Comparison of ENCODE assay signal across 8 cellular contexts in the genomic region with DNA sequence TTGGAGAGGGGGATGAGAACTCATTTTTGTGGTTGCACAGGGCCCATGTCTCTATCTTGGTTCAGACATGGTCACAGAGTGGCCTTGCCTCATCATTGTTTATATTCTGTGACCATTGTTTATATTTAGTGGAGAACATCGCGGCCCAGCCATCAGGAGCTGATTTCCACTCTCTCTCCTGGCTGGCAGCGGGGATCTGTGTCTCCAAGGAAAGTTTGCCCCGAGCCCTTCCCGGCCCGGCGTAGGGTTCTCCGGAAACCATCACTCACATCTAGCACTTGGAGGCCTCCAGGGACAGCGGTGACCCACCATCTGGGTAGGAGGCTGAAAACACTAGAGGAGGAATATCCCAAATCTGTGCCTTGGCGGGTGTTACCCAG.
DNase-seq lines count a peak whose midpoint lies in the region; ATAC-seq and TF ChIP-seq lines count a peak whose summit lies in the region.

No MANE protein-coding gene starts in this region.

- TF ChIP-seq CTCF in HEK293 (tag by site-specific recombination; IDR thresholded peaks at IDR 0.05), result no peak

- peak overlapping the region; percentile 84 for H3K4me3 Mint-ChIP-seq in activated naive CD8-positive, alpha-beta T cell
- H3K4me3 Mint-ChIP-seq in stimulated activated memory B cell treated with anti-CD40 and anti-IgM and Interleukin-4, amounts not matched to agents 10 μg/mL and 1 μg/mL and 100 μg/mL, for 72 hours, result peak overlapping the region; percentile 82

- peak overlapping the region; percentile 76 for H3K27ac Mint-ChIP-seq in activated naive CD8-positive, alpha-beta T cell
- peak overlapping the region; percentile 84 for H3K27ac Mint-ChIP-seq in stimulated activated memory B cell treated with anti-CD40 and anti-IgM and Interleukin-4, amounts not matched to agents 10 μg/mL and 1 μg/mL and 100 μg/mL, for 72 hours

- DNase-seq in iris pigment epithelial cell (ENCODE audit: low read depth), result peak; percentile 47
- DNase-seq in GDM1 (lab: John Stamatoyannopoulos, UW), result no peak
- DNase-seq in NCI-H1694 (lab: John Stamatoyannopoulos, UW), result no peak
- no peak for DNase-seq in NCI-H187 treated with DMSO at 0.1 percent for 48 hours (lab: John Stamatoyannopoulos, UW)

- no peaks in the 10 kb centered on the region for H3K36me3 Mint-ChIP-seq in activated naive CD8-positive, alpha-beta T cell
- H3K36me3 Mint-ChIP-seq in stimulated activated memory B cell treated with anti-CD40 and anti-IgM and Interleukin-4, amounts not matched to agents 10 μg/mL and 1 μg/mL and 100 μg/mL, for 72 hours, result no peaks in the 10 kb centered on the region

- H3K27me3 Mint-ChIP-seq in activated naive CD8-positive, alpha-beta T cell, result peaks cover 1% of the 10 kb centered on the region
- H3K27me3 Mint-ChIP-seq in stimulated activated memory B cell treated with anti-CD40 and anti-IgM and Interleukin-4, amounts not matched to agents 10 μg/mL and 1 μg/mL and 100 μg/mL, for 72 hours, result peaks cover 23% of the 10 kb centered on the region

- peaks cover 0 to 6% of the 10 kb centered on the region in 2 experiments; a peak in 1 of 3 replicates for H3K36me3 ChIP-seq in HEK293 (ENCODE audit: control insufficient read depth in 2 of 2, insufficient read depth in 1 of 2, low read length in 2 of 2)

- POLR2A ChIA-PET in HEK293 (lab: Yijun Ruan, JAX), result no interaction called here

- no peak overlapping the region for H3K4me3 ChIP-seq in HEK293 (ENCODE audit: low read depth, low read length)

- no peaks in the 10 kb centered on the region for H3K9me3 Mint-ChIP-seq in activated naive CD8-positive, alpha-beta T cell (ENCODE audit: low read depth)
- H3K9me3 Mint-ChIP-seq in stimulated activated memory B cell treated with anti-CD40 and anti-IgM and Interleukin-4, amounts not matched to agents 10 μg/mL and 1 μg/mL and 100 μg/mL, for 72 hours, result no peaks in the 10 kb centered on the region

- H3K27ac ChIP-seq in HEK293 (ENCODE audit: extremely low read depth, low read depth, low read length), result peak overlapping the region; percentile 60; the same call in 1 of the 2 replicates

- CTCF ChIA-PET in HEK293 (lab: Yijun Ruan, JAX), result interaction anchor here (0.6 kb wide), 1 partner anchor 357 kb away, joined by 3 read pairs; no protein-coding TSS in a partner anchor

- H3K4me1 Mint-ChIP-seq in activated naive CD8-positive, alpha-beta T cell (ENCODE audit: low read depth), result peaks cover 16% of the 10 kb centered on the region
- peaks cover 8% of the 10 kb centered on the region for H3K4me1 Mint-ChIP-seq in stimulated activated memory B cell treated with anti-CD40 and anti-IgM and Interleukin-4, amounts not matched to agents 10 μg/mL and 1 μg/mL and 100 μg/mL, for 72 hours

- no peak for ATAC-seq in stimulated activated memory B cell treated with anti-CD40 and anti-IgM and Interleukin-4, amounts not matched to agents 10 μg/mL and 1 μg/mL and 100 μg/mL, for 72 hours
- no peak for ATAC-seq in GM19023 (IDR thresholded peaks at IDR 0.05; ENCODE audit: unreplicated experiment)

- no peaks in the 10 kb centered on the region for H3K9me3 ChIP-seq in HEK293 (ENCODE audit: control insufficient read depth, insufficient read depth, low read depth, low read length)

- H3K4me1 ChIP-seq in HEK293 (ENCODE audit: control insufficient read depth, insufficient read depth, low read length), result peaks cover 4% of the 10 kb centered on the region

TF ChIP-seq in HEK293, 187 proteins besides CTCF, POLR2A, EP300 and RAD21:
- 0 out of 2 replicates have a peak, but pooled peaks have one; percentile 17 for TF ChIP-seq IKZF3 (tag by site-specific recombination; IDR thresholded peaks at IDR 0.05)
- TF ChIP-seq, protein P1, sequence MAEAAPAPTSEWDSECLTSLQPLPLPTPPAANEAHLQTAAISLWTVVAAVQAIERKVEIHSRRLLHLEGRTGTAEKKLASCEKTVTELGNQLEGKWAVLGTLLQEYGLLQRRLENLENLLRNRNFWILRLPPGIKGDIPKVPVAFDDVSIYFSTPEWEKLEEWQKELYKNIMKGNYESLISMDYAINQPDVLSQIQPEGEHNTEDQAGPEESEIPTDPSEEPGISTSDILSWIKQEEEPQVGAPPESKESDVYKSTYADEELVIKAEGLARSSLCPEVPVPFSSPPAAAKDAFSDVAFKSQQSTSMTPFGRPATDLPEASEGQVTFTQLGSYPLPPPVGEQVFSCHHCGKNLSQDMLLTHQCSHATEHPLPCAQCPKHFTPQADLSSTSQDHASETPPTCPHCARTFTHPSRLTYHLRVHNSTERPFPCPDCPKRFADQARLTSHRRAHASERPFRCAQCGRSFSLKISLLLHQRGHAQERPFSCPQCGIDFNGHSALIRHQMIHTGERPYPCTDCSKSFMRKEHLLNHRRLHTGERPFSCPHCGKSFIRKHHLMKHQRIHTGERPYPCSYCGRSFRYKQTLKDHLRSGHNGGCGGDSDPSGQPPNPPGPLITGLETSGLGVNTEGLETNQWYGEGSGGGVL (tag by site-specific recombination; IDR thresholded peaks at IDR 0.05), result no peak
